Comparison of ENCODE assay signal across 13 cellular contexts in the genomic region with DNA sequence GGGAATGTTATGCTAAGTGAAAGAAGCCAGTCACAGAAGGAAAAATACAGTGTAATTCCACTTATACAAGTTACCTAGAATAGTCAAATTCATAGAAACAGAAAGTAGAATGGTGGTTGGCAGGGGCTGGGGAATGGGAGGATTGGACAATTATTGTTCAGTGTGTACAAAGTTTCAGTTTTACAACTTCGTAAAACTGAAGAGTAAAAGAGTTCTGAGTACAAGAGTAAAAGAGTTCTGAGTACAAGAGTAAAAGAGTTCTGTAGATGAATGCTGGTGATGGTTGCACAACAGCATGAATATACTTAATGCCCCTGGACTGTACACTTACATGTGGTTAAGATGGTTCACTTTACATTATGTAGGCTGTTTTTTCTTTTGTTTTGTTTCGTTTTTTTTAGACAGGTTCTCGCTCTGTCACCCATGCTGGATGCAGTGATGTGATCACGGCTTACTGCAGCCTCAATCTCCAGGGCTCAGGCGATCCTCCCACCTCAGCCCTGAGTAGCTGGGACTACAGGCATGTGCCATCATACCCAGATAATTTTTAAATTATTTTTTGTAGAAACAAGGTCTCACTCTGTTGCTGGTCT.
DNase-seq lines count a peak whose midpoint lies in the region; ATAC-seq and FAIRE-seq lines count a peak whose summit lies in the region.
"Had no signal": no experiment of that assay in that cellular context is flagged by ENCODE, and none has a peak within 500 bp of the region (broad histone marks: within the 10 kb centered on the region; RNA-seq: fewer than 3 reads in every experiment).

No MANE protein-coding gene starts in this region.

- H3K4me2 ChIP-seq in BLaER1 = peak overlapping the region; percentile 47

- H3K36me3 ChIP-seq in BLaER1 = no peaks in the 10 kb centered on the region
- H3K36me3 ChIP-seq: neutrophil had no signal

- no peaks in the 10 kb centered on the region for H3K27me3 ChIP-seq in BLaER1

- H3K9me3 ChIP-seq in BLaER1 = no peaks in the 10 kb centered on the region
- H3K9me3 ChIP-seq: neutrophil had no signal

- H3K27ac ChIP-seq in BLaER1 = no peak overlapping the region
- H3K27ac ChIP-seq: neutrophil had no signal

- H3K9ac ChIP-seq in BLaER1 = no peak overlapping the region

- FAIRE-seq in colon (lab: Jason Lieb, UNC) = peak; percentile 10
- FAIRE-seq: D721Med had no signal

- peak; percentile 76 for ATAC-seq in GM21447 (IDR thresholded peaks at IDR 0.05; ENCODE audit: unreplicated experiment)
- ATAC-seq in HG03342 (IDR thresholded peaks at IDR 0.05; ENCODE audit: unreplicated experiment) = peak; percentile 76
- ATAC-seq in stimulated activated naive CD8-positive, alpha-beta T cell treated with anti-CD3 and anti-CD28 coated beads, Interleukin-15, Interleukin-2, amounts not matched to agents 100 U/mL and 50 U/mL, for 24 hours = no peak

- H4K20me1 ChIP-seq in BLaER1 = no peaks in the 10 kb centered on the region

- peaks cover 16% of the 10 kb centered on the region for H3K4me1 ChIP-seq in BLaER1

- no peak for DNase-seq in T-helper 9 cell
- DNase-seq in DMS 273 treated with DMSO at 0.1 percent for 48 hours (lab: John Stamatoyannopoulos, UW) = no peak
- no peak for DNase-seq in stimulated activated naive CD8-positive, alpha-beta T cell treated with anti-CD3 and anti-CD28 coated beads, Interleukin-15, Interleukin-2, amounts not matched to agents 100 U/mL and 50 U/mL, for 24 hours
- DNase-seq in HK-2 (ENCODE audit: unreplicated experiment) = no peak
- DNase-seq: activated CD4-positive, alpha-beta memory T cell treated with anti-CD3 and anti-CD28 coated beads, Interleukin-2, amount 10 ng/mL, durations not matched to agents 7 days and 5 days; activated naive CD4-positive, alpha-beta T cell; NK-92 treated with Interleukin-12 subunit alpha and Interleukin-12 subunit beta, amount 100 ng/mL, for 24 hours had no signal

- H3K4me3 ChIP-seq in BLaER1 = no peak overlapping the region
